Comparison of ENCODE assay signal across 25 cellular contexts in the genomic region with DNA sequence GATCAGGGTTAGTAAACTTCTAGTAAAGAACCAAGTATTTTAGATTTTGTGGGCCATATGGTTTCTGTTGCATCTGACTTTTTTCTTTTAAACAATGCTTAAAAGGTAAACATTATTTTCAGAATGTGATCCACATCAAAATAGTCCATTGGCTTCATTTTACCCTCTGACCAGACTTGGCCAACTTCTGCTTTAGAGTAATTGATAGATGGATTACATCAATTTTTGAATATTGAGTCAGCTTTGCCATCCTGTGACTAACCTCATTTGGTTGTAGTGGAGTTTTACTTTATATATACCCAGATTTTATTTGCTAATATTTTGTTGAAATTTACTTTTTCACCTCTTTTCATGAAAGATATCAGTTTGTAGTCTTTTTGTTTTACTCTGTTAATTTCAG.
"Had no signal": no experiment of that assay in that cellular context is flagged by ENCODE, and none has a peak within 500 bp of the region (broad histone marks: within the 10 kb centered on the region; RNA-seq: fewer than 3 reads in every experiment).

No MANE protein-coding gene starts in this region.

- H3K27me3 ChIP-seq: adrenal gland, ascending aorta, brain microvascular endothelial cell, gastrocnemius medialis, sigmoid colon, spleen, upper lobe of left lung had no signal

- H3K4me1 ChIP-seq: adrenal gland, ascending aorta, gastrocnemius medialis, sigmoid colon, spleen, upper lobe of left lung had no signal

- ATAC-seq: activated naive CD4-positive, alpha-beta T cell treated with anti-CD3 and anti-CD28 coated beads, Interleukin-2, amount 50 U/mL, for 72 hours; gastrocnemius medialis; left ventricle myocardium superior; natural killer cell; T-cell had no signal

- DNase-seq: activated CD4-positive, alpha-beta T cell treated with anti-CD3 and anti-CD28 coated beads, Interleukin-2, amount 50 U/mL, for 1 hour; activated CD4-positive, CD25-positive, alpha-beta regulatory T cell treated with anti-CD3 and anti-CD28 coated beads, Interleukin-2, amount 50 U/mL, for 72 hours; activated gamma-delta T cell treated with Interleukin-2 at 50 U/mL for 16 hours; activated T-cell treated with anti-CD3 and anti-CD28 coated beads, Interleukin-2, amount 50 U/mL, for 1 hour; adrenal gland; brain microvascular endothelial cell; endodermal cell; gastrocnemius medialis; hippocampal formation; kidney glomerular epithelial cell; left ventricle myocardium superior; midbrain; natural killer cell; retina; sigmoid colon; spleen; stimulated activated CD4-positive, alpha-beta T cell treated with anti-CD3 and anti-CD28 coated beads, Interleukin-4, amount 100 ng/mL, for 1 hour; stimulated activated naive CD4-positive, alpha-beta T cell; T-cell; upper lobe of left lung; WERI-Rb-1 had no signal

- H3K9me3 ChIP-seq: adrenal gland, ascending aorta, gastrocnemius medialis, sigmoid colon, thoracic aorta, upper lobe of left lung had no signal

- H3K4me3 ChIP-seq: adrenal gland, ascending aorta, coronary artery, gastrocnemius medialis, sigmoid colon, spleen, thoracic aorta, upper lobe of left lung had no signal

- H3K27ac ChIP-seq: adrenal gland, ascending aorta, brain microvascular endothelial cell, coronary artery, gastrocnemius medialis, sigmoid colon, spleen, thoracic aorta, upper lobe of left lung, WERI-Rb-1 had no signal

- H3K36me3 ChIP-seq: adrenal gland, ascending aorta, brain microvascular endothelial cell, gastrocnemius medialis, sigmoid colon, spleen, thoracic aorta, upper lobe of left lung, WERI-Rb-1 had no signal
